In the genomic region with DNA sequence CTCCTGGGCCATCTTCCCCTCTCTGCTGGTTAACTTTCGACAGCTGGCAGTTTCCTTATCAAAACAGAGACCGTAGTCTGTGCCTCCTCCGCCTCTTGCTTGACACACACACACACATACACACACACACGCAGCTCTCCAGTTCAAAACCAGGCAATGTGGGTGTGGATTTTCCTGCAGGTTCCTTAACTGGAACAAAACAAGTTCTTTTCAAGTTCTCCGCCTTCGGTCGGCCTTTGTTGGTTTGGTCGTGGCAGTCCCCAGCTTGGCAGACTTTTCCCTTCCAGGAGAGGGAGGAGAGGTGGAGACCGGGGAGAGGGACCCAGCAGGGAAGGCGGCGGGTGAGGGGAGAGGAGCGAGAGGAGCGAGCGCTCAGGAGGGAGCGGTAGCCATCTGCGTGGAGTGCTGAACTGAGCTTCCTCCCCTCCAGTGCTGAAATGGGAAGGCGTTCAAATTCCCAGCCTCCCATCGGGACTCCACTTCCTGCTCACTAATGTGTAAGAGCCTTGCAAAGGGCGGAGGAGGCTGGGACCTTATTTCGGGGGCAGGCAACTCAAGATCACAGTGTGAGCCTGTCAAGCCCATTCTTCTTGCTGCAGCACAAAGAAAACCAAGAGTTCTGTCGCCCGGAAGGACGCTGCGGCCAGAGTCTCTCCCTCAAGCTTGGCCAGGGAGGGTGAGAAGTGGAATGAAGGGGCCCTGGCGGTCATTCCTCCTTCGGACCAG, we compare ENCODE assay signal across 8 cellular contexts.
DNase-seq lines count a peak whose midpoint lies in the region; ATAC-seq and TF ChIP-seq lines count a peak whose summit lies in the region.

No MANE protein-coding gene starts in this region.

- POLR2A ChIA-PET in RWPE1 (lab: Yijun Ruan, JAX; ENCODE audit: low non-redundant PET), result interaction anchor here (1.0 kb wide), 1 partner anchor 11 kb away, joined by 4 read pairs; no protein-coding TSS in a partner anchor

- H3K27me3 Mint-ChIP-seq in CD4-positive, CD25-positive, alpha-beta regulatory T cell, result peaks cover 29% of the 10 kb centered on the region

- intact Hi-C loops in colonic mucosa (cut with DNase I), result no loop called here

- H3K36me3 ChIP-seq in CD4-positive, CD25-positive, alpha-beta regulatory T cell (ENCODE audit: control insufficient read depth, insufficient read depth, low read length), result no peaks in the 10 kb centered on the region
- H3K36me3 ChIP-seq in colonic mucosa, result no peaks in the 10 kb centered on the region

- peak overlapping the region in 3 of 4 donors; percentile 39 to 76 (median 76) for H3K4me3 Mint-ChIP-seq in CD4-positive, CD25-positive, alpha-beta regulatory T cell

- peaks cover 3% of the 10 kb centered on the region for H3K27me3 ChIP-seq in CD4-positive, CD25-positive, alpha-beta regulatory T cell (ENCODE audit: control insufficient read depth, insufficient read depth, low read length)
- no peaks in the 10 kb centered on the region for H3K27me3 ChIP-seq in colonic mucosa

- peak overlapping the region in 1 of 3 donors; percentile 62 for H3K27ac Mint-ChIP-seq in CD4-positive, CD25-positive, alpha-beta regulatory T cell

- CTCF ChIA-PET in RWPE1 (lab: Yijun Ruan, JAX), result interaction anchor here (0.7 to 0.9 kb wide), 2 partner anchors 48 to 245 kb away, joined by 3 to 4 read pairs; no protein-coding TSS in a partner anchor

- no peak for ATAC-seq in CD4-positive, CD25-positive, alpha-beta regulatory T cell (ENCODE audit: low read depth in 2 of 2)
- ATAC-seq in GM21529 (IDR thresholded peaks at IDR 0.05; ENCODE audit: unreplicated experiment), result no peak

- H3K9ac ChIP-seq in colonic mucosa (ENCODE audit: low read depth in 2 of 2, low read length in 2 of 2), result peak overlapping the region; percentile 27 to 84

- peaks cover 0 to 18% (median 10%) of the 10 kb centered on the region in 4 donors for H3K4me1 Mint-ChIP-seq in CD4-positive, CD25-positive, alpha-beta regulatory T cell

- H3K9me3 Mint-ChIP-seq in CD4-positive, CD25-positive, alpha-beta regulatory T cell, result no peaks in the 10 kb centered on the region

- H3K36me3 Mint-ChIP-seq in CD4-positive, CD25-positive, alpha-beta regulatory T cell, result peaks cover 3% of the 10 kb centered on the region

- peaks cover 8% of the 10 kb centered on the region for H3K4me1 ChIP-seq in CD4-positive, CD25-positive, alpha-beta regulatory T cell (ENCODE audit: control insufficient read depth, insufficient read depth, low read length, poor library complexity, severe bottlenecking)
- peaks cover 4% of the 10 kb centered on the region for H3K4me1 ChIP-seq in colonic mucosa

- no peaks in the 10 kb centered on the region for H3K9me3 ChIP-seq in CD4-positive, CD25-positive, alpha-beta regulatory T cell (ENCODE audit: control insufficient read depth in 2 of 2, low read length in 2 of 2)
- no peaks in the 10 kb centered on the region for H3K9me3 ChIP-seq in colonic mucosa

- TF ChIP-seq CTCF in RWPE1 (conservative IDR thresholded peaks at IDR 0.05; ENCODE audit: low read depth), result no peak
- TF ChIP-seq CTCF in colonic mucosa (IDR thresholded peaks at IDR 0.05), result no peak

- no peak overlapping the region for H3K27ac ChIP-seq in CD4-positive, CD25-positive, alpha-beta regulatory T cell (ENCODE audit: insufficient read depth, low read length, poor library complexity, severe bottlenecking)
- peak overlapping the region; percentile 84 for H3K27ac ChIP-seq in RWPE1
- H3K27ac ChIP-seq in colonic mucosa, result peak overlapping the region; percentile 54

- H3K4me3 ChIP-seq in CD4-positive, CD25-positive, alpha-beta regulatory T cell (ENCODE audit: low read depth, low read length), result peak overlapping the region; percentile 7
- H3K4me3 ChIP-seq in colonic mucosa, result peak overlapping the region; percentile 43

- DNase-seq in CD4-positive, CD25-positive, alpha-beta regulatory T cell, result peak in 2 of 3 donors; percentile 3 to 20
- DNase-seq in GOT3 (lab: John Stamatoyannopoulos, UW), result peak; percentile 13
- DNase-seq in RWPE1 (ENCODE audit: low spot score), result peak; percentile 79
- peak; percentile 81 for DNase-seq in colonic mucosa
- DNase-seq in kidney glomerular epithelial cell (lab: John Stamatoyannopoulos, UW), result peak; percentile 61
- peak; percentile 88 for DNase-seq in smooth muscle cell of the brain vasculature (ENCODE audit: low read depth, low spot score)
- DNase-seq in NCI-H774 (lab: John Stamatoyannopoulos, UW), result no peak
